Comparison of ENCODE assay signal across 1 cellular context in genomic region chr16:8868272-8869211, GRCh38.
TF ChIP-seq lines count a peak whose summit lies in the region.

Gene CARHSP1 (minus strand): TSS chr16:8869006. CDS start chr16:8859328, 9,678 bp downstream.

TF ChIP-seq in HepG2, 621 proteins besides CTCF, POLR2A, EP300 and RAD21 (continued from another document and continues in another):
- TF ChIP-seq UBTF (CRISPR knock-in tag; IDR thresholded peaks at IDR 0.05) (peak; percentile 71), ZNF3 (CRISPR knock-in tag; IDR thresholded peaks at IDR 0.05) (peak; percentile 15; the same call in 1 of the 2 replicates), ZNF784 (CRISPR knock-in tag; IDR thresholded peaks at IDR 0.05; ENCODE audit: borderline replicate concordance) (peak; percentile 56; the same call in 1 of the 2 replicates), THAP8 (CRISPR knock-in tag; IDR thresholded peaks at IDR 0.05; ENCODE audit: borderline replicate concordance) (no peak; the same call in 1 of the 2 replicates), ZNF781 (CRISPR knock-in tag; IDR thresholded peaks at IDR 0.05; ENCODE audit: borderline replicate concordance, not compliant biosample characterization) (peak; percentile 68), ZFP62 (CRISPR knock-in tag; IDR thresholded peaks at IDR 0.05) (no peak), ATF5 (CRISPR knock-in tag; IDR thresholded peaks at IDR 0.05; ENCODE audit: low read depth) (no peak), TRIM22 (IDR thresholded peaks at IDR 0.05) (no peak), HNF1A (IDR thresholded peaks at IDR 0.05; ENCODE audit: low read depth) (no peak), HNF1A (CRISPR knock-in tag; IDR thresholded peaks at IDR 0.05; ENCODE audit: borderline replicate concordance) (0 out of 2 replicates have a peak, but pooled peaks have one; percentile 16), ZNF446 (CRISPR knock-in tag; IDR thresholded peaks at IDR 0.05) (peak; percentile 61), SRF (IDR thresholded peaks at IDR 0.05; ENCODE audit: low read depth, low read length) (no peak), GRHL1 (CRISPR knock-in tag; conservative IDR thresholded peaks at IDR 0.05) (no peak), ELK4 (CRISPR knock-in tag; IDR thresholded peaks at IDR 0.05; ENCODE audit: borderline replicate concordance) (no peak), SP4 (CRISPR knock-in tag; IDR thresholded peaks at IDR 0.05) (peak; percentile 90), PRDM15 (CRISPR knock-in tag; IDR thresholded peaks at IDR 0.05) (no peak), ZNF331 (CRISPR knock-in tag; IDR thresholded peaks at IDR 0.05) (0 out of 2 replicates have a peak, but pooled peaks have one; percentile 11), DR1 (CRISPR knock-in tag; IDR thresholded peaks at IDR 0.05) (peak; percentile 68), NFYB (CRISPR knock-in tag; IDR thresholded peaks at IDR 0.05) (peak; percentile 60), NFYC (CRISPR knock-in tag; IDR thresholded peaks at IDR 0.05) (peak; percentile 70), HMG20B (CRISPR knock-in tag; conservative IDR thresholded peaks at IDR 0.05) (no peak), ZNF225 (CRISPR knock-in tag; IDR thresholded peaks at IDR 0.05) (no peak), ZNF639 (CRISPR knock-in tag; conservative IDR thresholded peaks at IDR 0.05) (peak; percentile 57; the same call in 1 of the 2 replicates), CBX1 (IDR thresholded peaks at IDR 0.05; ENCODE audit: low read depth) (peak; percentile 6), MXI1 (IDR thresholded peaks at IDR 0.05; ENCODE audit: borderline replicate concordance, low read depth, low read length) (peak; percentile 69; the same call in 1 of the 3 replicates), ZNF670 (CRISPR knock-in tag; IDR thresholded peaks at IDR 0.05; ENCODE audit: borderline replicate concordance) (no peak; the same call in 1 of the 2 replicates), RXRA (CRISPR knock-in tag; IDR thresholded peaks at IDR 0.05) (no peak; the same call in 1 of the 2 replicates), ZNF572 (CRISPR knock-in tag; IDR thresholded peaks at IDR 0.05) (no peak), ZSCAN12 (CRISPR knock-in tag; IDR thresholded peaks at IDR 0.05) (peak; percentile 74; the same call in 1 of the 2 replicates), EED (CRISPR knock-in tag; IDR thresholded peaks at IDR 0.05) (peak; percentile 80; the same call in 1 of the 2 replicates), ZNF552 (CRISPR knock-in tag; IDR thresholded peaks at IDR 0.05; ENCODE audit: borderline replicate concordance) (no peak), MYPOP (CRISPR knock-in tag; IDR thresholded peaks at IDR 0.05) (no peak; the same call in 1 of the 2 replicates), NR1H2 (CRISPR knock-in tag; IDR thresholded peaks at IDR 0.05; ENCODE audit: borderline replicate concordance, low read depth) (no peak; the same call in 1 of the 2 replicates), HHEX (CRISPR knock-in tag; IDR thresholded peaks at IDR 0.05) (no peak)
